Comparison of ENCODE assay signal across 23 cellular contexts in the genomic region with DNA sequence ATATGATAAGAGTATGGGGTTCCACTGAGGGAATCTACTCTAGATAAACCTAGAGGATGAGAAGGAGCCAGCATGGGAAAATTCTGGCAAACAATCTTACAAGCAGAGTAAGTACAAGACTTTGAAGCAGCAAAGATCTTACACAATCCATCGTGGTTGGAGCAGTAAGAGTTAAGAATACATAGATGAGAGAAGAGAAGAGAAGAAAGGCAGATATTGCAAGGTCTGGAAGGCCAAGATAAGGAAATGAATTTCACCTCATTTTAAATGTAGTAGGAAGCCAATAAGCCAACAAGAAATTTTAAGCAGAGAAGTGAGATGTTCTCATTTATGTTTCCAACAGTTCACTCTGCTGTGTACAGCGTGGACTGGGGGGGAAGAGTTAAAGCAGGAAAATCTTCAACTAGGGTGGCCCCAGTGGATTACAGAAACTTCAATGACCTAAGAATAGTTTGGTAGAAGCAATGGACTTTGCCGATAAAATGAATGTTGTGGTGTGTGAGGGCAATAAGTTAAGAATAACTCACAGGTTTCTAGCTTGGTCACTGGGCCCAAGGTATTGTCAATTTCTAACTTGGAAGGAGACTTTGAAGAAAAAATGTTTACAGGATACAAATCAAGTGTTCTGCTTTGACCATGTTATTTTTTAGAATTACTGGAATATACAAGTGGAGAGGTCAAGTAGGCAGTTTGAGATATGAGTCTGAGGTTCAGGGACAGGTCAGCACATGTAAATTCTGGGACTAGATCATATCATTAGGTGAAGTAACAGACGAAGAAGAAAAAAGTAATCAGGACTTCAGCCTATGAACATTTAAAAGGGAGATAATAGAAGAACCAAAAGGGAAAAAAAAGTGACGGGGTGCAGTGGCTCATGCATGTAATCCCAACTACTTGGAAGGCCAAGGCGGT.
"Had no signal": no experiment of that assay in that cellular context is flagged by ENCODE, and none has a peak within 500 bp of the region (broad histone marks: within the 10 kb centered on the region; RNA-seq: fewer than 3 reads in every experiment).

No MANE protein-coding gene starts in this region.

- H3K27me3 ChIP-seq: colonic mucosa, esophagus muscularis mucosa, foreskin keratinocyte, gastroesophageal sphincter, heart left ventricle, hepatocyte, sigmoid colon, testis, tibial artery had no signal

- DNase-seq: colonic mucosa; effector CD8-positive, alpha-beta T cell; endodermal cell; heart left ventricle; kidney; left lung; mesenchymal stem cell; mucosa of descending colon; naive B cell; psoas muscle; right cardiac atrium; sigmoid colon; stimulated activated CD4-positive, alpha-beta T cell treated with anti-CD3 and anti-CD28 coated beads, Interleukin-2, amount 100 ng/mL, for 24 hours; stimulated activated CD4-positive, alpha-beta T cell treated with anti-CD3 and anti-CD28 coated beads, Interleukin-4, amount 100 ng/mL, for 4 hours; stimulated activated naive CD8-positive, alpha-beta T cell treated with anti-CD3 and anti-CD28 coated beads, Interleukin-15, Interleukin-2, amounts not matched to agents 100 U/mL and 50 U/mL, for 24 hours; substantia nigra; testis; tibial artery had no signal

- H3K36me3 ChIP-seq: colonic mucosa, esophagus muscularis mucosa, gastroesophageal sphincter, heart left ventricle, left lung, sigmoid colon, tibial artery had no signal

- H3K4me3 ChIP-seq: colonic mucosa, esophagus muscularis mucosa, gastroesophageal sphincter, heart left ventricle, hepatocyte, left lung, mucosa of descending colon, psoas muscle, sigmoid colon, testis, tibial artery had no signal

- H3K9me3 ChIP-seq: colonic mucosa, esophagus muscularis mucosa, gastroesophageal sphincter, heart left ventricle, left lung, mucosa of descending colon, psoas muscle, sigmoid colon, testis, tibial artery had no signal

- H3K27ac ChIP-seq: colonic mucosa, epithelial cell of prostate, esophagus muscularis mucosa, foreskin keratinocyte, gastroesophageal sphincter, heart left ventricle, hepatocyte, left lung, psoas muscle, sigmoid colon, testis, tibial artery had no signal
